8 cellular contexts compared by ENCODE assay signal in the genomic region with DNA sequence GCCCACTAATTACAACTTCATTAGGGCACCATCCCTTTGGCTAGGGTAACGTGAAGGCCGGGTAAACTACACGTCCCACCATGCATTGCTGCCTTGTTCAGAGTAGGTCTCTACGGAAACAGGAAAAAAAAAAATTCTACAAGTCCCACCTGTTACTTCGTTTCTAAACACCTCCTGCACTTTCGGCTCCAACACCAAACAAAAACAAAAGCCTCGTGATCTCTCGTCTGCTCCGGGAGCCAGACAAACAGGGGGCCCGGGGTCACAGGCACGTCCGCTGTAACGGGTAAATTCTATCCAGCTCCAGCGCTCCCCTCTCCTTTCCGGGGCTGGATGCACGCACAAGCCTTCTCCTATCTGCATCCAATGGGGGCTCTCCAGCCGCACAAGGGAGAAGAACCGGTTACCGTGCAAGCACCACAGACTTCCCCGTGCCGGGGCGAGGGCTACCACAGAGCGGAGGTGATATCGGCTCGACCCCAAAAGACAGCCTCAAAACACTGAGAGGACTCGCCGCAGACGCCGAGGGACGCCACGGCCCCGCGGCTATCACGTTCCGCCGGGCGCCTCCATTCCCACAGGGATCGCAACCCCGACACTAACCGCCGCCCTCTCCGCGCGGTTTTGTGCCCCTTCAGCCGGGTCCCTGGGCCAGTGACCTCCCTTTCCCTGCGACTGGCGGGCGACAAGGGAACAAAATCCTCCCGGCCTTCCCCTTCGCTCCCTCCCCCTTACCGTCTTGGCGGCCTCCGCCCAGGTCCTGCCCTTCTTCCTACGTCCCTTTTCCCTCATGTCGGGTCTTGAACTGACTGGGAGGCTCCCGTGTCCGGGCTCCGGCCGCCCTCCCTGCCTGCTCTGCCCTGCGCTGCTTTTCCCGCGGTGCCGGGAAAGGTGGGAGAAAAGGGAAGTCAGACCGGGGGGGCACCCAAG. TPM values are rescaled to one million over a fixed set of nuclear protein-coding genes. Genes with fewer than 3 reads are reported as not detected.
DNase-seq lines count a peak whose midpoint lies in the region; ATAC-seq and TF ChIP-seq lines count a peak whose summit lies in the region.

No MANE protein-coding gene starts in this region.

- intact Hi-C loops in right lobe of liver (cut with DNase I), result no loop called here

- DNase-seq in AG04450 (ENCODE audit: low read depth, low spot score) (no peak), NCI-H510A (lab: John Stamatoyannopoulos, UW) (peak; percentile 46), dermis blood vessel endothelial cell (peak; percentile 72), right lobe of liver (peak; percentile 51 to 67 (median 63))
- peak; percentile 13 to 45 for DNase-seq in activated CD4-positive, alpha-beta T cell treated with anti-CD3 and anti-CD28 coated beads, Interleukin-2, amount 50 U/mL, for 24 hours (ENCODE audit: low read depth in 1 of 2, low spot score in 1 of 2)
- peak; percentile 26 to 27 for DNase-seq in stimulated activated CD4-positive, alpha-beta T cell treated with anti-CD3 and anti-CD28 coated beads, Interleukin-4, amount 100 ng/mL, for 48 hours (ENCODE audit: low read depth in 2 of 2)

- H3K4me3 ChIP-seq in AG04450 (ENCODE audit: low read depth, low read length) (peak overlapping the region; percentile 99), right lobe of liver (peak overlapping the region; percentile 83 to 90 (median 89))

- POLR2A ChIA-PET in AG04450 (lab: Yijun Ruan, JAX), result interaction anchor here (1.0 to 1.6 kb wide), 5 partner anchors 26 to 554 kb away, joined by 3 to 9 read pairs (median 4); no protein-coding TSS in a partner anchor

- peaks cover 4% of the 10 kb centered on the region; the same call in 1 of the 2 replicates for H3K9me3 ChIP-seq in AG04450 (ENCODE audit: control insufficient read depth, insufficient read depth, low read length)
- H3K9me3 ChIP-seq in right lobe of liver, result no peaks in the 10 kb centered on the region

- H3K36me3 ChIP-seq in right lobe of liver, result no peaks in the 10 kb centered on the region

- H3K27ac ChIP-seq in AG04450 (ENCODE audit: low read depth, low read length) (peak overlapping the region; percentile 94), right lobe of liver (peak overlapping the region; percentile 77 to 92 (median 86))

- no peak for TF ChIP-seq CTCF in AG04450 (IDR thresholded peaks at IDR 0.05; ENCODE audit: low read depth, low read length)
- no peak for TF ChIP-seq CTCF in right lobe of liver (IDR thresholded peaks at IDR 0.05)

- CTCF ChIA-PET in AG04450 (lab: Charles Lee), result interaction anchor here (0.6 to 1.6 kb wide), 4 partner anchors 17 to 212 kb away, joined by 3 to 10 read pairs (median 5); no protein-coding TSS in a partner anchor

- WGBS in right lobe of liver (ENCODE audit: insufficient coverage, low coverage, low lambda C conversion rate, missing lambda C conversion rate), result 0% methylated on average over 20 of the region's 64 CpGs

- peaks cover 0 to 19% (median 5%) of the 10 kb centered on the region in 4 donors for H3K4me1 ChIP-seq in right lobe of liver

- peak; percentile 52 for ATAC-seq in GM18907 (IDR thresholded peaks at IDR 0.05; ENCODE audit: unreplicated experiment)
- peak; percentile 48 for ATAC-seq in HG03280 (IDR thresholded peaks at IDR 0.05; ENCODE audit: unreplicated experiment)
- ATAC-seq in right lobe of liver, result peak; percentile 41 to 47 (median 45)

- H3K27me3 ChIP-seq in AG04450 (ENCODE audit: control insufficient read depth, insufficient read depth, low read length), result no peaks in the 10 kb centered on the region
- no peaks in the 10 kb centered on the region for H3K27me3 ChIP-seq in right lobe of liver

- TF ChIP-seq POLR2A in right lobe of liver (IDR thresholded peaks at IDR 0.05), result no peak

RNA-seq across cellular contexts. Expression of a gene that starts 0.6 kb away (rescaled TPM):
- 12.5 and 14.0 TPM in 2 replicates for polyA plus RNA-seq in AG04450 (2011; rRNA removed)
- 21.7 and 23.6 TPM in 2 replicates for polyA minus RNA-seq in AG04450 (2011; rRNA and poly(A)+ RNA removed)
- total RNA-seq in dermis blood vessel endothelial cell (7.3 and 11.7 TPM in 2 replicates), right lobe of liver (10 to 100 TPM in 5 of 6 experiments, 1 to 10 TPM in 1; 9.1 to 13.4 (median 12.0) TPM)
